In genomic region chr2:64220285-64220684, GRCh38 we compare ENCODE assay signal across 17 cellular contexts.
DNase-seq lines count a peak whose midpoint lies in the region; ATAC-seq and TF ChIP-seq lines count a peak whose summit lies in the region.
"Had no signal": no experiment of that assay in that cellular context is flagged by ENCODE, and none has a peak within 500 bp of the region (broad histone marks: within the 10 kb centered on the region; RNA-seq: fewer than 3 reads in every experiment).

No MANE protein-coding gene starts in this region.

- H3K27me3 ChIP-seq in DOHH2 (ENCODE audit: control insufficient read depth, low read length): no peaks in the 10 kb centered on the region
- H3K27me3 ChIP-seq in neutrophil: no peaks in the 10 kb centered on the region
- H3K27me3 ChIP-seq: stomach had no signal

- intact Hi-C loops in activated B cell treated with CpG ODN at 0.5 μM for 24 hours (cut with micrococcal nuclease): no loop called here

- no peak overlapping the region for H3K27ac ChIP-seq in DOHH2 (ENCODE audit: low read depth, low read length)
- H3K27ac ChIP-seq in neutrophil: peak overlapping the region; percentile 98
- H3K27ac ChIP-seq: brain microvascular endothelial cell had no signal

- no peaks in the 10 kb centered on the region for H3K9me2 ChIP-seq in DOHH2 (replicated peaks; ENCODE audit: control insufficient read depth, low read length)

- CTCF ChIA-PET in activated B cell treated with CpG ODN at 0.5 μM for 24 hours (lab: Charles Lee): no interaction called here

- H3K27ac Mint-ChIP-seq in activated B cell treated with CpG ODN at 0.5 μM for 24 hours: peak overlapping the region; percentile 43
- H3K27ac Mint-ChIP-seq in activated naive CD8-positive, alpha-beta T cell treated with anti-CD3 and anti-CD28 coated beads for 36 hours: no peak overlapping the region
- H3K27ac Mint-ChIP-seq: activated naive CD4-positive, alpha-beta T cell treated with anti-CD3 and anti-CD28 coated beads for 36 hours had no signal

- peak overlapping the region; percentile 41 for H3K4me2 ChIP-seq in DOHH2 (ENCODE audit: low read length)

- no peak overlapping the region for H3K4me3 Mint-ChIP-seq in activated B cell treated with CpG ODN at 0.5 μM for 24 hours
- H3K4me3 Mint-ChIP-seq in activated naive CD8-positive, alpha-beta T cell treated with anti-CD3 and anti-CD28 coated beads for 36 hours: no peak overlapping the region
- H3K4me3 Mint-ChIP-seq: activated naive CD4-positive, alpha-beta T cell treated with anti-CD3 and anti-CD28 coated beads for 36 hours had no signal

- no peaks in the 10 kb centered on the region for H3K36me3 Mint-ChIP-seq in activated B cell treated with CpG ODN at 0.5 μM for 24 hours (ENCODE audit: low read depth)
- H3K36me3 Mint-ChIP-seq in activated naive CD8-positive, alpha-beta T cell treated with anti-CD3 and anti-CD28 coated beads for 36 hours: peaks cover 2% of the 10 kb centered on the region

- POLR2A ChIA-PET in activated B cell treated with CpG ODN at 0.5 μM for 24 hours (lab: Charles Lee): interaction anchor here (1.4 to 2.5 kb wide), 2 partner anchors 14 to 28 kb away, joined by 3 to 6 read pairs; no protein-coding TSS in a partner anchor

- peaks cover 2% of the 10 kb centered on the region for H3K9me3 Mint-ChIP-seq in activated B cell treated with CpG ODN at 0.5 μM for 24 hours
- H3K9me3 Mint-ChIP-seq in activated naive CD8-positive, alpha-beta T cell treated with anti-CD3 and anti-CD28 coated beads for 36 hours: no peaks in the 10 kb centered on the region
- H3K9me3 Mint-ChIP-seq: activated naive CD4-positive, alpha-beta T cell treated with anti-CD3 and anti-CD28 coated beads for 36 hours had no signal

- H3K4me3 ChIP-seq in DOHH2 (ENCODE audit: low read length) (peak overlapping the region; percentile 11), neutrophil (ENCODE audit: low read depth in 1 of 2, low read length in 1 of 2) (peak overlapping the region; percentile 23 to 44)
- H3K4me3 ChIP-seq: lung, stomach had no signal

- H3K36me3 ChIP-seq in DOHH2 (ENCODE audit: control insufficient read depth, low read length) (0 out of 2 replicates have a peak, but pooled peaks cover 5% of the 10 kb centered on the region), neutrophil (no peaks in the 10 kb centered on the region)
- H3K36me3 ChIP-seq: brain microvascular endothelial cell, stomach had no signal

- peak; percentile 35 for DNase-seq in NCI-H69 (lab: John Stamatoyannopoulos, UW)
- no peak for DNase-seq in activated B cell treated with CpG ODN at 0.5 μM for 24 hours
- DNase-seq in HuH-7 (ENCODE audit: low spot score): no peak
- DNase-seq in NCI-H2227 treated with DMSO at 0.1 percent for 48 hours (lab: John Stamatoyannopoulos, UW): no peak
- no peak for DNase-seq in activated naive CD8-positive, alpha-beta T cell treated with anti-CD3 and anti-CD28 coated beads for 36 hours
- DNase-seq: activated CD4-positive, alpha-beta T cell treated with anti-CD3 and anti-CD28 coated beads, Interleukin-2, amount 50 U/mL, for 1 hour; activated naive CD4-positive, alpha-beta T cell treated with anti-CD3 and anti-CD28 coated beads for 36 hours; brain microvascular endothelial cell; GF-D8; NCI-H2107; SHP77 treated with DMSO at 0.1 percent for 48 hours; stomach; T-helper 9 cell had no signal

- ATAC-seq in activated B cell treated with CpG ODN at 0.5 μM for 24 hours (ENCODE audit: low read depth) (no peak), GM19395 (IDR thresholded peaks at IDR 0.05; ENCODE audit: unreplicated experiment) (no peak)

- no peaks in the 10 kb centered on the region for H3K79me2 ChIP-seq in DOHH2 (ENCODE audit: control insufficient read depth, low read length)

- H3K9me3 ChIP-seq in DOHH2 (ENCODE audit: control insufficient read depth, insufficient read depth, low read length) (no peaks in the 10 kb centered on the region), neutrophil (no peaks in the 10 kb centered on the region)
- H3K9me3 ChIP-seq: stomach had no signal

- peaks cover 8% of the 10 kb centered on the region for H3F3A ChIP-seq in DOHH2 (ENCODE audit: control insufficient read depth, insufficient read depth)

- H4K20me1 ChIP-seq in DOHH2 (ENCODE audit: control insufficient read depth, insufficient read depth, low read depth, low read length): no peaks in the 10 kb centered on the region

- H3K4me1 ChIP-seq in DOHH2 (ENCODE audit: control insufficient read depth, low read length) (peaks cover 53% of the 10 kb centered on the region), neutrophil (ENCODE audit: control insufficient read depth in 1 of 2, insufficient read depth in 1 of 2, low read depth in 1 of 2, low read length in 1 of 2) (peaks cover 78 to 87% of the 10 kb centered on the region in 2 experiments)

- H3K27me3 Mint-ChIP-seq in activated B cell treated with CpG ODN at 0.5 μM for 24 hours: no peaks in the 10 kb centered on the region
- no peaks in the 10 kb centered on the region for H3K27me3 Mint-ChIP-seq in activated naive CD8-positive, alpha-beta T cell treated with anti-CD3 and anti-CD28 coated beads for 36 hours

- peaks cover 83% of the 10 kb centered on the region for H3K4me1 Mint-ChIP-seq in activated B cell treated with CpG ODN at 0.5 μM for 24 hours
- peaks cover 27% of the 10 kb centered on the region for H3K4me1 Mint-ChIP-seq in activated naive CD8-positive, alpha-beta T cell treated with anti-CD3 and anti-CD28 coated beads for 36 hours

- TF ChIP-seq CTCF in DOHH2 (IDR thresholded peaks at IDR 0.05; ENCODE audit: low read depth, low read length, poor library complexity, severe bottlenecking) (no peak), activated B cell treated with CpG ODN at 0.5 μM for 24 hours (IDR thresholded peaks at IDR 0.05) (no peak), neutrophil (IDR thresholded peaks at IDR 0.05) (no peak)
